Comparison of ENCODE assay signal across 1 cellular context in the genomic region with DNA sequence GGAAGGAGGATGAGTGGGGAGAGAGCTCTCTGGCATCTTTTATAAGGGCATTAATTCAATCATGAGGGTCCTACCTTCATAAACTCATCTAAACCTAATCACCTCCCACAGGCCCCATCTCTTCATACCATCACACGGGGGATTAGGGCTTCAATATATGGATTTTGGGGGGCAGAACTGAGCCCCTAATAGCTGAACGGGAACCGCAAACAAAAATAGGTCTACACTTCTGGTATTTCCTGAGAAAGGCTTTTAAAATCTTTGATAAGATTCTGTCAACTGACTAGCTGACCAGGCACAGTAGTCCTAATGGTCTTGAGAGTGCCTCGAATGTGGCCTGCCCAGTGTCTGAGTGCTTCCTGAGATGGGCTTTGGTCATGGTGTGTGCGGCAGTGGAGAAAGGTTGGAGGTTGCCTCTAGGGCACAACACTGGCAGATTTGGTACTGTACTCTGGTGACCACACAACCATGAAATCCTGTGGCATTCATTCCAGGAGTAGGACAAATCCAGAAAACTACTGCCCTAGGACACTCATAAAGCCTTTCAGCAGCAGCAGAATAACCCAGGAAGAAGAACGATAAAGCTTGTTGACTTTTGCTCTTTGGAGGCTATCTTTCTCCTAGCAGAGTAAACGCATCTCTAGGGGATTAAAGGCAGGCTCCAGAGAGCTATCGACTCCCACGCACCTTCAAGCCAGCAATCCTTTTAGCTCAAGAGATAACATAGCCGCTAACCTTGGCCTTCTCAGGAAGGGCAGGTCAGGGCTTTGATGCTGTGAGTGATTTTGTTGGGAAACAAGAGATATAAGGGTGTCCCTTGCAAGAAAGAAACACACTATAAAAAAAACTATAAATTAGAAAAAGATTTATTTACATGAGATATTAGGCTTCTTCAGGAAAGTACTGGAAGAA.
TF ChIP-seq lines count a peak whose summit lies in the region.

No MANE protein-coding gene starts in this region.

TF ChIP-seq in HepG2, 621 proteins besides CTCF, POLR2A, EP300 and RAD21 (continued from another document and continues in another):
- TF ChIP-seq ZNF770 (CRISPR knock-in tag; IDR thresholded peaks at IDR 0.05): peak; percentile 57
- TF ChIP-seq HES4 (CRISPR knock-in tag; IDR thresholded peaks at IDR 0.05; ENCODE audit: borderline replicate concordance): 0 out of 2 replicates have a peak, but pooled peaks have one; percentile 22
- peak; percentile 100 for TF ChIP-seq FOXA3 (CRISPR knock-in tag; IDR thresholded peaks at IDR 0.05)
- peak; percentile 85 for TF ChIP-seq DRAP1 (CRISPR knock-in tag; IDR thresholded peaks at IDR 0.05)
- TF ChIP-seq ZNF816 (CRISPR knock-in tag; IDR thresholded peaks at IDR 0.05; ENCODE audit: borderline replicate concordance): peak; percentile 72; the same call in 1 of the 2 replicates
- TF ChIP-seq ZNF451 (CRISPR knock-in tag; IDR thresholded peaks at IDR 0.05): no peak
- TF ChIP-seq NR2C2 (CRISPR knock-in tag; IDR thresholded peaks at IDR 0.05; ENCODE audit: borderline replicate concordance): peak; percentile 87
- TF ChIP-seq ZSCAN30 (CRISPR knock-in tag; IDR thresholded peaks at IDR 0.05): peak; percentile 94
- no peak for TF ChIP-seq LRRFIP1 (CRISPR knock-in tag; conservative IDR thresholded peaks at IDR 0.05)
- TF ChIP-seq ZNF878 (CRISPR knock-in tag; IDR thresholded peaks at IDR 0.05): peak; percentile 96
- no peak for TF ChIP-seq ZNF296 (CRISPR knock-in tag; conservative IDR thresholded peaks at IDR 0.05)
- peak; percentile 99 for TF ChIP-seq MBD4 (IDR thresholded peaks at IDR 0.05; ENCODE audit: borderline replicate concordance, low read length)
- TF ChIP-seq ZNF121 (CRISPR knock-in tag; IDR thresholded peaks at IDR 0.05): peak; percentile 69
- TF ChIP-seq, protein P1, sequence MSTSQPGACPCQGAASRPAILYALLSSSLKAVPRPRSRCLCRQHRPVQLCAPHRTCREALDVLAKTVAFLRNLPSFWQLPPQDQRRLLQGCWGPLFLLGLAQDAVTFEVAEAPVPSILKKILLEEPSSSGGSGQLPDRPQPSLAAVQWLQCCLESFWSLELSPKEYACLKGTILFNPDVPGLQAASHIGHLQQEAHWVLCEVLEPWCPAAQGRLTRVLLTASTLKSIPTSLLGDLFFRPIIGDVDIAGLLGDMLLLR (CRISPR knock-in tag; IDR thresholded peaks at IDR 0.05): no peak
- TF ChIP-seq, protein P2, sequence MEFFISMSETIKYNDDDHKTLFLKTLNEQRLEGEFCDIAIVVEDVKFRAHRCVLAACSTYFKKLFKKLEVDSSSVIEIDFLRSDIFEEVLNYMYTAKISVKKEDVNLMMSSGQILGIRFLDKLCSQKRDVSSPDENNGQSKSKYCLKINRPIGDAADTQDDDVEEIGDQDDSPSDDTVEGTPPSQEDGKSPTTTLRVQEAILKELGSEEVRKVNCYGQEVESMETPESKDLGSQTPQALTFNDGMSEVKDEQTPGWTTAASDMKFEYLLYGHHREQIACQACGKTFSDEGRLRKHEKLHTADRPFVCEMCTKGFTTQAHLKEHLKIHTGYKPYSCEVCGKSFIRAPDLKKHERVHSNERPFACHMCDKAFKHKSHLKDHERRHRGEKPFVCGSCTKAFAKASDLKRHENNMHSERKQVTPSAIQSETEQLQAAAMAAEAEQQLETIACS (CRISPR knock-in tag; IDR thresholded peaks at IDR 0.05): no peak
- peak; percentile 75 for TF ChIP-seq FOXP1 (IDR thresholded peaks at IDR 0.05)
- TF ChIP-seq FOXP1 (CRISPR knock-in tag; IDR thresholded peaks at IDR 0.05): peak; percentile 98
- TF ChIP-seq ZNF282 (IDR thresholded peaks at IDR 0.05; ENCODE audit: partially characterized antibody): no peak
- TF ChIP-seq CBX5 (CRISPR knock-in tag; IDR thresholded peaks at IDR 0.05; ENCODE audit: borderline replicate concordance): peak; percentile 98
- TF ChIP-seq ZNF335 (CRISPR knock-in tag; IDR thresholded peaks at IDR 0.05): peak; percentile 93
- no peak for TF ChIP-seq SP2 (CRISPR knock-in tag; IDR thresholded peaks at IDR 0.05)
- peak; percentile 91 for TF ChIP-seq TEAD3 (CRISPR knock-in tag; optimal IDR thresholded peaks at IDR 0.05; ENCODE audit: borderline replicate concordance)
- peak; percentile 100 for TF ChIP-seq ZGPAT (CRISPR knock-in tag; IDR thresholded peaks at IDR 0.05)
- TF ChIP-seq HNRNPK (IDR thresholded peaks at IDR 0.05; ENCODE audit: low read depth, low read length, poor library complexity, severe bottlenecking): no peak
- peak; percentile 98 for TF ChIP-seq ZSCAN9 (CRISPR knock-in tag; IDR thresholded peaks at IDR 0.05; ENCODE audit: borderline replicate concordance)
- no peak for TF ChIP-seq ZFP36L2 (CRISPR knock-in tag; IDR thresholded peaks at IDR 0.05)
- no peak for TF ChIP-seq ZFAT (CRISPR knock-in tag; conservative IDR thresholded peaks at IDR 0.05)
- TF ChIP-seq, protein P3, sequence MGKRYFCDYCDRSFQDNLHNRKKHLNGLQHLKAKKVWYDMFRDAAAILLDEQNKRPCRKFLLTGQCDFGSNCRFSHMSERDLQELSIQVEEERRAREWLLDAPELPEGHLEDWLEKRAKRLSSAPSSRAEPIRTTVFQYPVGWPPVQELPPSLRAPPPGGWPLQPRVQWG (CRISPR knock-in tag; IDR thresholded peaks at IDR 0.05; ENCODE audit: borderline replicate concordance, low read depth): no peak
- TF ChIP-seq, protein P4, sequence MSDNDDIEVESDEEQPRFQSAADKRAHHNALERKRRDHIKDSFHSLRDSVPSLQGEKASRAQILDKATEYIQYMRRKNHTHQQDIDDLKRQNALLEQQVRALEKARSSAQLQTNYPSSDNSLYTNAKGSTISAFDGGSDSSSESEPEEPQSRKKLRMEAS (IDR thresholded peaks at IDR 0.05): peak; percentile 78
- TF ChIP-seq STAT6 (CRISPR knock-in tag; IDR thresholded peaks at IDR 0.05; ENCODE audit: borderline replicate concordance): peak; percentile 98
- TF ChIP-seq ZNF879 (CRISPR knock-in tag; IDR thresholded peaks at IDR 0.05): no peak
- 0 out of 2 replicates have a peak, but pooled peaks have one; percentile 85 for TF ChIP-seq ZNF552 (CRISPR knock-in tag; IDR thresholded peaks at IDR 0.05; ENCODE audit: borderline replicate concordance)
- TF ChIP-seq ZNF543 (CRISPR knock-in tag; IDR thresholded peaks at IDR 0.05): peak; percentile 88
- peak; percentile 92; the same call in 1 of the 2 replicates for TF ChIP-seq ZNF232 (CRISPR knock-in tag; IDR thresholded peaks at IDR 0.05; ENCODE audit: borderline replicate concordance)
- TF ChIP-seq ZNF160 (CRISPR knock-in tag; IDR thresholded peaks at IDR 0.05): no peak
- TF ChIP-seq NFIB (CRISPR knock-in tag; IDR thresholded peaks at IDR 0.05; ENCODE audit: borderline replicate concordance): no peak
- peak; percentile 84; the same call in 1 of the 2 replicates for TF ChIP-seq SSRP1 (CRISPR knock-in tag; IDR thresholded peaks at IDR 0.05)
- TF ChIP-seq FOXO4 (CRISPR knock-in tag; conservative IDR thresholded peaks at IDR 0.05): no peak
- TF ChIP-seq ZNF281 (CRISPR knock-in tag; IDR thresholded peaks at IDR 0.05; ENCODE audit: borderline replicate concordance): peak; percentile 89
